21 cellular contexts compared by ENCODE assay signal in the genomic region with DNA sequence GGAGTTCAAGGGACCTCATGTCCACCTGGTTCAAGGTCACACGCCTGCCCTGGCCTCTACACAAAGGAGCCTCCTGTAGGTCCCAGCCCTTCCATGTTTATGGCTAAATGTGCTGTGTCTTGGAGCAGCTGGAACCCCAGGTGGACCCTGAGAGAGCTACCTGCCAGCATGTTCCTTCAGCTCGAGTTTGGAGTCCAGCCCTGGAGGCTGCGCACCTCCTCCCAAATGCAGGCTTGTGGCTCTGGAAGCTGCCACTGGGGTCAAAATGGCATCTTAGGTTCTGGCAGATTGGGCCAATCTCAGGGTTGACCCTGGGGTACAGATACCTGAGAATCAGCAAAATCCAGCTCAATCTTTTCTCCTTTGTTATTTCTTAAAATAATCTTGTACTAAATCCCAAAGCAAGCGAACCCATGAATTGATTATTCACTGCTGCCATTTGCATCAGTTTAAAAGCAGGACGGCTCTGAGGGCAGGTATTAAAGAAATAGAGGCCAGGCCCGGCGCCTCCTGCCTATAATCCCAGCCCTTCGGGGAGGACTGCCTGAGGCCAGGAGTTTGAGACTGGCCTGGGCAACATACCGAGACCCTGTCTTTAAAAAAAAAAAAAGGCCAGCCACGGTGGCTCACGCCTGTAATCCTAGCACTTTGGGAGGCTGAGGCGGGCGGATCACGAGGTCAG. TPM values are rescaled to one million over a fixed set of nuclear protein-coding genes. Genes with fewer than 3 reads are reported as not detected.
"Had no signal": no experiment of that assay in that cellular context is flagged by ENCODE, and none has a peak within 500 bp of the region (broad histone marks: within the 10 kb centered on the region; RNA-seq: fewer than 3 reads in every experiment).

No MANE protein-coding gene starts in this region.

- H3K9me3 Mint-ChIP-seq: activated T-helper 1 cell treated with anti-CD3 and anti-CD28 coated beads, Interleukin-12 subunit alpha, Interleukin-12 subunit beta, Interleukin-2, Interleukin-4 antibody, amounts not matched to agents 30 ng/mL and 10 ng/mL and 1 ng/mL, durations not matched to agents 14 hours and 24 hours and 36 hours; nephron had no signal

- H3K4me3 ChIP-seq: lower lobe of right lung, prostate gland, thoracic aorta, upper lobe of left lung had no signal

- ATAC-seq: lower lobe of right lung, right cardiac atrium had no signal

- H3K27me3 Mint-ChIP-seq: activated naive CD8-positive, alpha-beta T cell had no signal

- H3K27ac ChIP-seq: lower lobe of right lung, prostate gland, thoracic aorta, upper lobe of left lung, WERI-Rb-1 had no signal

- H3K36me3 ChIP-seq: lower lobe of right lung, prostate gland, thoracic aorta, upper lobe of left lung, WERI-Rb-1 had no signal

- DNase-seq: activated CD4-positive, alpha-beta T cell treated with anti-CD3 and anti-CD28 coated beads, Interleukin-2, amount 50 U/mL, for 48 hours; cerebellar nuclear complex; cortex of kidney; erythroblast; foreskin melanocyte; glutamatergic neuron; hippocampal formation; islet precursor cell; lower lobe of right lung; right cardiac atrium; T-helper 2 cell; upper lobe of left lung; WERI-Rb-1 had no signal

- FAIRE-seq: bronchial epithelial cell, endometrium had no signal

- H3K9me3 ChIP-seq: lower lobe of right lung, prostate gland, thoracic aorta, upper lobe of left lung had no signal

- H3K4me3 Mint-ChIP-seq: activated naive CD8-positive, alpha-beta T cell; activated T-helper 1 cell treated with anti-CD3 and anti-CD28 coated beads, Interleukin-12 subunit alpha, Interleukin-12 subunit beta, Interleukin-2, Interleukin-4 antibody, amounts not matched to agents 30 ng/mL and 10 ng/mL and 1 ng/mL, durations not matched to agents 14 hours and 24 hours and 36 hours; nephron had no signal

- H3K27ac Mint-ChIP-seq: activated naive CD8-positive, alpha-beta T cell; activated T-helper 1 cell treated with anti-CD3 and anti-CD28 coated beads, Interleukin-12 subunit alpha, Interleukin-12 subunit beta, Interleukin-2, Interleukin-4 antibody, amounts not matched to agents 30 ng/mL and 10 ng/mL and 1 ng/mL, durations not matched to agents 14 hours and 24 hours and 36 hours; nephron had no signal

- H3K36me3 Mint-ChIP-seq: activated naive CD8-positive, alpha-beta T cell had no signal

RNA-seq across cellular contexts. Expression of a gene that starts 2.9 kb away (rescaled TPM):
- total RNA-seq: thoracic aorta had no signal

RNA-seq across cellular contexts. Expression of a gene that starts 8.9 kb away (rescaled TPM):
- total RNA-seq: bronchial epithelial cell, lower lobe of right lung, omental fat pad, prostate gland, thoracic aorta had no signal

RNA-seq across cellular contexts. Expression of a gene that starts 23.2 kb away (rescaled TPM):
- total RNA-seq: thoracic aorta had no signal

RNA-seq across cellular contexts. Expression of a gene that starts 45.5 kb away (rescaled TPM):
- total RNA-seq: thoracic aorta had no signal
